7 cellular contexts compared by ENCODE assay signal in the genomic region with DNA sequence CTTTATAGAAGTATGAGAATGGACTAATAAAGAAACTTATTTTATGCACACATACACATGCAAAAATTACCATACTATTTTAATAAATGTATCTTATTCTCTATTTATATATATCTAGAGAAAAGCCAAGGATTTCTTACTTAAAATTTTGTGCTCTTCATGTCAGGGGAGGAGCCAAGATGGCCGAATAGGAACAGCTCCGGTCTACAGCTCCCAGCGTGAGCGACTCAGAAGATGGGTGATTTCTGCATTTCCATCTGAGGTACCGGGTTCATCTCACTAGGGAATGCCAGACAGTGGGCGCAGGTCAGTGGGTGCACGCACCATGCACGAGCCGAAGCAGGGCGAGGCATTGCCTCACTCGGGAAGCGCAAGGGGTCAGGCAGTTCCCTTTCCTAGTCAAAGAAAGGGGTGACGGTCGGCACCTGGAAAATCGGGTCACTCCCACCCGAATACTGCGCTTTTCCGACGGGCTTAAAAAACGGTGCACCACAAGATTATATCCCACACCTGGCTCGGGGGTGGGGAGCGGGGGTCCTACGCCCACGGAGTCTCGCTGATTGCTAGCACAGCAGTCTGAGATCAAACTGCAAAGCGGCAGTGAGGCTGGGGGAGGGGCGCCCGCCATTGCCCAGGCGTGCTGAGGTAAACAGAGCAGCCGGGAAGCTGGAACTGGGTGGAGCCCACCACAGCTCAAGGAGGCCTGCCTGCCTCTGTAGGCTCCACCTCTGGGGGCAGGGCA.
DNase-seq lines count a peak whose midpoint lies in the region; TF ChIP-seq lines count a peak whose summit lies in the region.
"Not testable (repeated sequence)": the region's sequence is repeated elsewhere in the genome, so short reads cannot be mapped to it uniquely, and the experiment has no call there.

No MANE protein-coding gene starts in this region.

- in situ Hi-C loops in SK-MEL-5 (cut with HindIII; ENCODE audit: low pct_unique_long_range_greater_than_20kb, low sequenced_read_pairs): not testable (repeated sequence)

- not testable (repeated sequence) for H3K27me3 ChIP-seq in H7 (ENCODE audit: control insufficient read depth, insufficient read depth, low read length); iPS-15b (ENCODE audit: control insufficient read depth, insufficient read depth, low read length); testis

- H3K36me3 ChIP-seq in H7 (replicated peaks; ENCODE audit: control insufficient read depth, insufficient read depth, low read length); iPS-15b (ENCODE audit: control insufficient read depth, insufficient read depth, low read length); testis (ENCODE audit: low read depth, missing control alignments): not testable (repeated sequence)

- not testable (repeated sequence) for TF ChIP-seq CTCF in C4-2B (conservative IDR thresholded peaks at IDR 0.05); testis (IDR thresholded peaks at IDR 0.05)

- H3K9ac ChIP-seq in iPS-15b (ENCODE audit: low read depth, low read length): not testable (repeated sequence)

- H3K9me3 ChIP-seq in iPS-15b (ENCODE audit: control insufficient read depth, insufficient read depth, low read length); testis: not testable (repeated sequence)

- not testable (repeated sequence) for H3K4me1 ChIP-seq in iPS-15b (ENCODE audit: control insufficient read depth, insufficient read depth, low read length); testis

- TF ChIP-seq POLR2A in testis (IDR thresholded peaks at IDR 0.05): not testable (repeated sequence)

- not testable (repeated sequence) for DNase-seq in H7
- DNase-seq in NCI-H460 (ENCODE audit: extremely low read depth, low read depth) (peak; percentile 19), OCI-M1 (lab: John Stamatoyannopoulos, UW) (peak; percentile 44), SK-MEL-5 (ENCODE audit: low read depth, low spot score) (peak; percentile 53), testis (peak; percentile 18)

- WGBS in testis, 2 donors: 78 to 90% methylated on average over 28 to 30 of the region's 30 CpGs

- intact Hi-C loops in testis (cut with DNase I; ENCODE audit: low total_unique reads): not testable (repeated sequence)

- peak overlapping the region; percentile 42 for H3K27ac ChIP-seq in C4-2B
- not testable (repeated sequence) for H3K27ac ChIP-seq in testis

- H3K4me3 ChIP-seq in H7 (ENCODE audit: insufficient read depth, low read depth, low read length): peak overlapping the region; percentile 16; the same call in 1 of the 2 replicates
- peak overlapping the region; percentile 26 for H3K4me3 ChIP-seq in iPS-15b (ENCODE audit: low read depth, low read length)
- not testable (repeated sequence) for H3K4me3 ChIP-seq in testis
